1 cellular context compared by ENCODE assay signal in genomic region chr4:143381171-143382118, GRCh38.
A peak's percentile ranks its signal among the peaks of the same experiment; 100 is the strongest.
TF ChIP-seq lines count a peak whose summit lies in the region.

No MANE protein-coding gene starts in this region.

TF ChIP-seq in K562, 482 proteins besides CTCF, POLR2A, EP300 and RAD21 (continued from another document and continues in another):
- TF ChIP-seq, protein P1, sequence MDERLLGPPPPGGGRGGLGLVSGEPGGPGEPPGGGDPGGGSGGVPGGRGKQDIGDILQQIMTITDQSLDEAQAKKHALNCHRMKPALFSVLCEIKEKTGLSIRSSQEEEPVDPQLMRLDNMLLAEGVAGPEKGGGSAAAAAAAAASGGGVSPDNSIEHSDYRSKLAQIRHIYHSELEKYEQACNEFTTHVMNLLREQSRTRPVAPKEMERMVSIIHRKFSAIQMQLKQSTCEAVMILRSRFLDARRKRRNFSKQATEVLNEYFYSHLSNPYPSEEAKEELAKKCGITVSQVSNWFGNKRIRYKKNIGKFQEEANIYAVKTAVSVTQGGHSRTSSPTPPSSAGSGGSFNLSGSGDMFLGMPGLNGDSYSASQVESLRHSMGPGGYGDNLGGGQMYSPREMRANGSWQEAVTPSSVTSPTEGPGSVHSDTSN (CRISPR knock-in tag; IDR thresholded peaks at IDR 0.05; ENCODE audit: low read depth): no peak
- TF ChIP-seq, protein P1 (tag; conservative IDR thresholded peaks at IDR 0.05; ENCODE audit: low read depth): peak; percentile 75
- TF ChIP-seq SRF (CRISPR knock-in tag; IDR thresholded peaks at IDR 0.05): no peak
- TF ChIP-seq RBBP5 (IDR thresholded peaks at IDR 0.05; ENCODE audit: borderline replicate concordance, insufficient read depth, low read length, poor library complexity, severe bottlenecking): no peak
- no peak for TF ChIP-seq SMARCA4 (IDR thresholded peaks at IDR 0.05)
- TF ChIP-seq, protein P2, sequence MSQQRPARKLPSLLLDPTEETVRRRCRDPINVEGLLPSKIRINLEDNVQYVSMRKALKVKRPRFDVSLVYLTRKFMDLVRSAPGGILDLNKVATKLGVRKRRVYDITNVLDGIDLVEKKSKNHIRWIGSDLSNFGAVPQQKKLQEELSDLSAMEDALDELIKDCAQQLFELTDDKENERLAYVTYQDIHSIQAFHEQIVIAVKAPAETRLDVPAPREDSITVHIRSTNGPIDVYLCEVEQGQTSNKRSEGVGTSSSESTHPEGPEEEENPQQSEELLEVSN (IDR thresholded peaks at IDR 0.05; ENCODE audit: borderline replicate concordance in 1 of 2, extremely low read depth in 1 of 2, insufficient read depth in 1 of 2, insufficient read length in 1 of 2, low read depth in 1 of 2, low read length in 1 of 2, poor library complexity in 1 of 2, severe bottlenecking in 1 of 2): peak in 1 of 2 experiments; percentile 39
- no peak for TF ChIP-seq ZNF41 (CRISPR knock-in tag; conservative IDR thresholded peaks at IDR 0.05)
- no peak for TF ChIP-seq MTA2 (IDR thresholded peaks at IDR 0.05; ENCODE audit: low read depth)
- TF ChIP-seq GATAD2A (IDR thresholded peaks at IDR 0.05): no peak
- TF ChIP-seq NR2C2 (CRISPR knock-in tag; IDR thresholded peaks at IDR 0.05): no peak
- TF ChIP-seq NR2C2 (tag; IDR thresholded peaks at IDR 0.05): 0 out of 2 replicates have a peak, but pooled peaks have one; percentile 45
- TF ChIP-seq HNRNPUL1 (IDR thresholded peaks at IDR 0.05; ENCODE audit: low read length): no peak
- no peak for TF ChIP-seq THRAP3 (IDR thresholded peaks at IDR 0.05; ENCODE audit: borderline replicate concordance)
- TF ChIP-seq ZZZ3 (IDR thresholded peaks at IDR 0.05): no peak
- TF ChIP-seq, protein P3, sequence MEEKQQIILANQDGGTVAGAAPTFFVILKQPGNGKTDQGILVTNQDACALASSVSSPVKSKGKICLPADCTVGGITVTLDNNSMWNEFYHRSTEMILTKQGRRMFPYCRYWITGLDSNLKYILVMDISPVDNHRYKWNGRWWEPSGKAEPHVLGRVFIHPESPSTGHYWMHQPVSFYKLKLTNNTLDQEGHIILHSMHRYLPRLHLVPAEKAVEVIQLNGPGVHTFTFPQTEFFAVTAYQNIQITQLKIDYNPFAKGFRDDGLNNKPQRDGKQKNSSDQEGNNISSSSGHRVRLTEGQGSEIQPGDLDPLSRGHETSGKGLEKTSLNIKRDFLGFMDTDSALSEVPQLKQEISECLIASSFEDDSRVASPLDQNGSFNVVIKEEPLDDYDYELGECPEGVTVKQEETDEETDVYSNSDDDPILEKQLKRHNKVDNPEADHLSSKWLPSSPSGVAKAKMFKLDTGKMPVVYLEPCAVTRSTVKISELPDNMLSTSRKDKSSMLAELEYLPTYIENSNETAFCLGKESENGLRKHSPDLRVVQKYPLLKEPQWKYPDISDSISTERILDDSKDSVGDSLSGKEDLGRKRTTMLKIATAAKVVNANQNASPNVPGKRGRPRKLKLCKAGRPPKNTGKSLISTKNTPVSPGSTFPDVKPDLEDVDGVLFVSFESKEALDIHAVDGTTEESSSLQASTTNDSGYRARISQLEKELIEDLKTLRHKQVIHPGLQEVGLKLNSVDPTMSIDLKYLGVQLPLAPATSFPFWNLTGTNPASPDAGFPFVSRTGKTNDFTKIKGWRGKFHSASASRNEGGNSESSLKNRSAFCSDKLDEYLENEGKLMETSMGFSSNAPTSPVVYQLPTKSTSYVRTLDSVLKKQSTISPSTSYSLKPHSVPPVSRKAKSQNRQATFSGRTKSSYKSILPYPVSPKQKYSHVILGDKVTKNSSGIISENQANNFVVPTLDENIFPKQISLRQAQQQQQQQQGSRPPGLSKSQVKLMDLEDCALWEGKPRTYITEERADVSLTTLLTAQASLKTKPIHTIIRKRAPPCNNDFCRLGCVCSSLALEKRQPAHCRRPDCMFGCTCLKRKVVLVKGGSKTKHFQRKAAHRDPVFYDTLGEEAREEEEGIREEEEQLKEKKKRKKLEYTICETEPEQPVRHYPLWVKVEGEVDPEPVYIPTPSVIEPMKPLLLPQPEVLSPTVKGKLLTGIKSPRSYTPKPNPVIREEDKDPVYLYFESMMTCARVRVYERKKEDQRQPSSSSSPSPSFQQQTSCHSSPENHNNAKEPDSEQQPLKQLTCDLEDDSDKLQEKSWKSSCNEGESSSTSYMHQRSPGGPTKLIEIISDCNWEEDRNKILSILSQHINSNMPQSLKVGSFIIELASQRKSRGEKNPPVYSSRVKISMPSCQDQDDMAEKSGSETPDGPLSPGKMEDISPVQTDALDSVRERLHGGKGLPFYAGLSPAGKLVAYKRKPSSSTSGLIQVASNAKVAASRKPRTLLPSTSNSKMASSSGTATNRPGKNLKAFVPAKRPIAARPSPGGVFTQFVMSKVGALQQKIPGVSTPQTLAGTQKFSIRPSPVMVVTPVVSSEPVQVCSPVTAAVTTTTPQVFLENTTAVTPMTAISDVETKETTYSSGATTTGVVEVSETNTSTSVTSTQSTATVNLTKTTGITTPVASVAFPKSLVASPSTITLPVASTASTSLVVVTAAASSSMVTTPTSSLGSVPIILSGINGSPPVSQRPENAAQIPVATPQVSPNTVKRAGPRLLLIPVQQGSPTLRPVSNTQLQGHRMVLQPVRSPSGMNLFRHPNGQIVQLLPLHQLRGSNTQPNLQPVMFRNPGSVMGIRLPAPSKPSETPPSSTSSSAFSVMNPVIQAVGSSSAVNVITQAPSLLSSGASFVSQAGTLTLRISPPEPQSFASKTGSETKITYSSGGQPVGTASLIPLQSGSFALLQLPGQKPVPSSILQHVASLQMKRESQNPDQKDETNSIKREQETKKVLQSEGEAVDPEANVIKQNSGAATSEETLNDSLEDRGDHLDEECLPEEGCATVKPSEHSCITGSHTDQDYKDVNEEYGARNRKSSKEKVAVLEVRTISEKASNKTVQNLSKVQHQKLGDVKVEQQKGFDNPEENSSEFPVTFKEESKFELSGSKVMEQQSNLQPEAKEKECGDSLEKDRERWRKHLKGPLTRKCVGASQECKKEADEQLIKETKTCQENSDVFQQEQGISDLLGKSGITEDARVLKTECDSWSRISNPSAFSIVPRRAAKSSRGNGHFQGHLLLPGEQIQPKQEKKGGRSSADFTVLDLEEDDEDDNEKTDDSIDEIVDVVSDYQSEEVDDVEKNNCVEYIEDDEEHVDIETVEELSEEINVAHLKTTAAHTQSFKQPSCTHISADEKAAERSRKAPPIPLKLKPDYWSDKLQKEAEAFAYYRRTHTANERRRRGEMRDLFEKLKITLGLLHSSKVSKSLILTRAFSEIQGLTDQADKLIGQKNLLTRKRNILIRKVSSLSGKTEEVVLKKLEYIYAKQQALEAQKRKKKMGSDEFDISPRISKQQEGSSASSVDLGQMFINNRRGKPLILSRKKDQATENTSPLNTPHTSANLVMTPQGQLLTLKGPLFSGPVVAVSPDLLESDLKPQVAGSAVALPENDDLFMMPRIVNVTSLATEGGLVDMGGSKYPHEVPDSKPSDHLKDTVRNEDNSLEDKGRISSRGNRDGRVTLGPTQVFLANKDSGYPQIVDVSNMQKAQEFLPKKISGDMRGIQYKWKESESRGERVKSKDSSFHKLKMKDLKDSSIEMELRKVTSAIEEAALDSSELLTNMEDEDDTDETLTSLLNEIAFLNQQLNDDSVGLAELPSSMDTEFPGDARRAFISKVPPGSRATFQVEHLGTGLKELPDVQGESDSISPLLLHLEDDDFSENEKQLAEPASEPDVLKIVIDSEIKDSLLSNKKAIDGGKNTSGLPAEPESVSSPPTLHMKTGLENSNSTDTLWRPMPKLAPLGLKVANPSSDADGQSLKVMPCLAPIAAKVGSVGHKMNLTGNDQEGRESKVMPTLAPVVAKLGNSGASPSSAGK (IDR thresholded peaks at IDR 0.05): peak; percentile 26; the same call in 1 of the 2 replicates
- TF ChIP-seq, protein P4, sequence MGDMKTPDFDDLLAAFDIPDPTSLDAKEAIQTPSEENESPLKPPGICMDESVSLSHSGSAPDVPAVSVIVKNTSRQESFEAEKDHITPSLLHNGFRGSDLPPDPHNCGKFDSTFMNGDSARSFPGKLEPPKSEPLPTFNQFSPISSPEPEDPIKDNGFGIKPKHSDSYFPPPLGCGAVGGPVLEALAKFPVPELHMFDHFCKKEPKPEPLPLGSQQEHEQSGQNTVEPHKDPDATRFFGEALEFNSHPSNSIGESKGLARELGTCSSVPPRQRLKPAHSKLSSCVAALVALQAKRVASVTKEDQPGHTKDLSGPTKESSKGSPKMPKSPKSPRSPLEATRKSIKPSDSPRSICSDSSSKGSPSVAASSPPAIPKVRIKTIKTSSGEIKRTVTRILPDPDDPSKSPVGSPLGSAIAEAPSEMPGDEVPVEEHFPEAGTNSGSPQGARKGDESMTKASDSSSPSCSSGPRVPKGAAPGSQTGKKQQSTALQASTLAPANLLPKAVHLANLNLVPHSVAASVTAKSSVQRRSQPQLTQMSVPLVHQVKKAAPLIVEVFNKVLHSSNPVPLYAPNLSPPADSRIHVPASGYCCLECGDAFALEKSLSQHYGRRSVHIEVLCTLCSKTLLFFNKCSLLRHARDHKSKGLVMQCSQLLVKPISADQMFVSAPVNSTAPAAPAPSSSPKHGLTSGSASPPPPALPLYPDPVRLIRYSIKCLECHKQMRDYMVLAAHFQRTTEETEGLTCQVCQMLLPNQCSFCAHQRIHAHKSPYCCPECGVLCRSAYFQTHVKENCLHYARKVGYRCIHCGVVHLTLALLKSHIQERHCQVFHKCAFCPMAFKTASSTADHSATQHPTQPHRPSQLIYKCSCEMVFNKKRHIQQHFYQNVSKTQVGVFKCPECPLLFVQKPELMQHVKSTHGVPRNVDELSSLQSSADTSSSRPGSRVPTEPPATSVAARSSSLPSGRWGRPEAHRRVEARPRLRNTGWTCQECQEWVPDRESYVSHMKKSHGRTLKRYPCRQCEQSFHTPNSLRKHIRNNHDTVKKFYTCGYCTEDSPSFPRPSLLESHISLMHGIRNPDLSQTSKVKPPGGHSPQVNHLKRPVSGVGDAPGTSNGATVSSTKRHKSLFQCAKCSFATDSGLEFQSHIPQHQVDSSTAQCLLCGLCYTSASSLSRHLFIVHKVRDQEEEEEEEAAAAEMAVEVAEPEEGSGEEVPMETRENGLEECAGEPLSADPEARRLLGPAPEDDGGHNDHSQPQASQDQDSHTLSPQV (IDR thresholded peaks at IDR 0.05): 0 out of 2 replicates have a peak, but pooled peaks have one; percentile 60
- TF ChIP-seq ZNF436 (CRISPR knock-in tag; IDR thresholded peaks at IDR 0.05): no peak
- TF ChIP-seq KDM5B (IDR thresholded peaks at IDR 0.05; ENCODE audit: insufficient replicate concordance, low read depth, low read length): no peak
- peak; percentile 71 for TF ChIP-seq NFIC (IDR thresholded peaks at IDR 0.05)
- TF ChIP-seq CREB1 (IDR thresholded peaks at IDR 0.05): no peak
- TF ChIP-seq CREB1 (CRISPR knock-in tag; IDR thresholded peaks at IDR 0.05): no peak
- no peak for TF ChIP-seq POU5F1 (IDR thresholded peaks at IDR 0.05; ENCODE audit: borderline replicate concordance, low read depth, low read length, partially characterized antibody)
- no peak for TF ChIP-seq ETV6 (IDR thresholded peaks at IDR 0.05; ENCODE audit: borderline replicate concordance in 1 of 2, low read depth in 2 of 2, low read length in 1 of 2)
- no peak for TF ChIP-seq ETV6 (CRISPR knock-in tag; IDR thresholded peaks at IDR 0.05; ENCODE audit: borderline replicate concordance)
- TF ChIP-seq ZKSCAN1 (IDR thresholded peaks at IDR 0.05; ENCODE audit: low read depth, low read length): peak; percentile 73
- TF ChIP-seq, protein P5, sequence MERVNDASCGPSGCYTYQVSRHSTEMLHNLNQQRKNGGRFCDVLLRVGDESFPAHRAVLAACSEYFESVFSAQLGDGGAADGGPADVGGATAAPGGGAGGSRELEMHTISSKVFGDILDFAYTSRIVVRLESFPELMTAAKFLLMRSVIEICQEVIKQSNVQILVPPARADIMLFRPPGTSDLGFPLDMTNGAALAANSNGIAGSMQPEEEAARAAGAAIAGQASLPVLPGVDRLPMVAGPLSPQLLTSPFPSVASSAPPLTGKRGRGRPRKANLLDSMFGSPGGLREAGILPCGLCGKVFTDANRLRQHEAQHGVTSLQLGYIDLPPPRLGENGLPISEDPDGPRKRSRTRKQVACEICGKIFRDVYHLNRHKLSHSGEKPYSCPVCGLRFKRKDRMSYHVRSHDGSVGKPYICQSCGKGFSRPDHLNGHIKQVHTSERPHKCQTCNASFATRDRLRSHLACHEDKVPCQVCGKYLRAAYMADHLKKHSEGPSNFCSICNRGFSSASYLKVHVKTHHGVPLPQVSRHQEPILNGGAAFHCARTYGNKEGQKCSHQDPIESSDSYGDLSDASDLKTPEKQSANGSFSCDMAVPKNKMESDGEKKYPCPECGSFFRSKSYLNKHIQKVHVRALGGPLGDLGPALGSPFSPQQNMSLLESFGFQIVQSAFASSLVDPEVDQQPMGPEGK (CRISPR knock-in tag; IDR thresholded peaks at IDR 0.05; ENCODE audit: borderline replicate concordance): no peak
- TF ChIP-seq RFX7 (CRISPR knock-in tag; IDR thresholded peaks at IDR 0.05): no peak
- TF ChIP-seq, protein P6, sequence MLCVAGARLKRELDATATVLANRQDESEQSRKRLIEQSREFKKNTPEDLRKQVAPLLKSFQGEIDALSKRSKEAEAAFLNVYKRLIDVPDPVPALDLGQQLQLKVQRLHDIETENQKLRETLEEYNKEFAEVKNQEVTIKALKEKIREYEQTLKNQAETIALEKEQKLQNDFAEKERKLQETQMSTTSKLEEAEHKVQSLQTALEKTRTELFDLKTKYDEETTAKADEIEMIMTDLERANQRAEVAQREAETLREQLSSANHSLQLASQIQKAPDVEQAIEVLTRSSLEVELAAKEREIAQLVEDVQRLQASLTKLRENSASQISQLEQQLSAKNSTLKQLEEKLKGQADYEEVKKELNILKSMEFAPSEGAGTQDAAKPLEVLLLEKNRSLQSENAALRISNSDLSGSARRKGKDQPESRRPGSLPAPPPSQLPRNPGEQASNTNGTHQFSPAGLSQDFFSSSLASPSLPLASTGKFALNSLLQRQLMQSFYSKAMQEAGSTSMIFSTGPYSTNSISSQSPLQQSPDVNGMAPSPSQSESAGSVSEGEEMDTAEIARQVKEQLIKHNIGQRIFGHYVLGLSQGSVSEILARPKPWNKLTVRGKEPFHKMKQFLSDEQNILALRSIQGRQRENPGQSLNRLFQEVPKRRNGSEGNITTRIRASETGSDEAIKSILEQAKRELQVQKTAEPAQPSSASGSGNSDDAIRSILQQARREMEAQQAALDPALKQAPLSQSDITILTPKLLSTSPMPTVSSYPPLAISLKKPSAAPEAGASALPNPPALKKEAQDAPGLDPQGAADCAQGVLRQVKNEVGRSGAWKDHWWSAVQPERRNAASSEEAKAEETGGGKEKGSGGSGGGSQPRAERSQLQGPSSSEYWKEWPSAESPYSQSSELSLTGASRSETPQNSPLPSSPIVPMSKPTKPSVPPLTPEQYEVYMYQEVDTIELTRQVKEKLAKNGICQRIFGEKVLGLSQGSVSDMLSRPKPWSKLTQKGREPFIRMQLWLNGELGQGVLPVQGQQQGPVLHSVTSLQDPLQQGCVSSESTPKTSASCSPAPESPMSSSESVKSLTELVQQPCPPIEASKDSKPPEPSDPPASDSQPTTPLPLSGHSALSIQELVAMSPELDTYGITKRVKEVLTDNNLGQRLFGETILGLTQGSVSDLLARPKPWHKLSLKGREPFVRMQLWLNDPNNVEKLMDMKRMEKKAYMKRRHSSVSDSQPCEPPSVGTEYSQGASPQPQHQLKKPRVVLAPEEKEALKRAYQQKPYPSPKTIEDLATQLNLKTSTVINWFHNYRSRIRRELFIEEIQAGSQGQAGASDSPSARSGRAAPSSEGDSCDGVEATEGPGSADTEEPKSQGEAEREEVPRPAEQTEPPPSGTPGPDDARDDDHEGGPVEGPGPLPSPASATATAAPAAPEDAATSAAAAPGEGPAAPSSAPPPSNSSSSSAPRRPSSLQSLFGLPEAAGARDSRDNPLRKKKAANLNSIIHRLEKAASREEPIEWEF (CRISPR knock-in tag; IDR thresholded peaks at IDR 0.05): no peak
- TF ChIP-seq SNIP1 (IDR thresholded peaks at IDR 0.05; ENCODE audit: low read depth): no peak
